16 cellular contexts compared by ENCODE assay signal in the genomic region with DNA sequence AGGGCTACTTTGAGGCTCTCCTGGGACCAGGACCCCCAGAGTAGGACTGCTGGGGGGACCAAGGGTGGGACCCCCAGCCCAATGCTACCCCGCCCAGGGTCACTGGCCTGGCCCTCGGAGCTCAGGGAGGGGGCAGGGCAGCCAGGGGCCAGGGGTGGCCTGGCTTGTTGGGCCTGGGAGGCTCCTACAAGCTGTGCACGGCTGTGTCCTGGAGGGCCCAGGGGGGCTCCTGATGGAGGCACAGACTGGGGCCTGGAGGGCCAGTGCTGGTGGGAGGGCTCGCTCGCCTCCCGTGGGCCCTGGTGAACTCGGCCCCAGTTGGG. TPM values are rescaled to one million over a fixed set of nuclear protein-coding genes. Genes with fewer than 3 reads are reported as not detected.
DNase-seq lines count a peak whose midpoint lies in the region; ATAC-seq and TF ChIP-seq lines count a peak whose summit lies in the region.
"Had no signal": no experiment of that assay in that cellular context is flagged by ENCODE, and none has a peak within 500 bp of the region (broad histone marks: within the 10 kb centered on the region; RNA-seq: fewer than 3 reads in every experiment).

No MANE protein-coding gene starts in this region.

- DNase-seq in H7 (peak; percentile 76), progenitor cell of endocrine pancreas (ENCODE audit: low spot score, unreplicated experiment) (no peak), H4 (ENCODE audit: low spot score) (no peak), NCI-H524 (lab: John Stamatoyannopoulos, UW) (no peak)
- DNase-seq: activated CD4-positive, alpha-beta memory T cell treated with anti-CD3 and anti-CD28 coated beads for 36 hours; anterior cingulate cortex; HFFc6; hippocampal formation; KG1; naive B cell; NCI-H2227 treated with DMSO at 0.1 percent for 48 hours had no signal

- TF ChIP-seq CTCF in brain (conservative IDR thresholded peaks at IDR 0.05): no peak
- no peak for TF ChIP-seq CTCF in progenitor cell of endocrine pancreas (IDR thresholded peaks at IDR 0.05; ENCODE audit: unreplicated experiment)

- H3K4me3 Mint-ChIP-seq in brain (peak overlapping the region in 4 of 5 experiments; percentile 28 to 71 (median 61)), progenitor cell of endocrine pancreas (ENCODE audit: low read depth) (peak overlapping the region; percentile 14)
- H3K4me3 Mint-ChIP-seq: activated CD4-positive, alpha-beta memory T cell treated with anti-CD3 and anti-CD28 coated beads for 36 hours; HFFc6 had no signal

- no peaks in the 10 kb centered on the region for H3K36me3 ChIP-seq in H7 (replicated peaks; ENCODE audit: control insufficient read depth, insufficient read depth, low read length)
- H3K36me3 ChIP-seq: BLaER1 treated with 17β-estradiol and CSF1 and Interleukin-3, amounts not matched to agents 10 nM and 100 nM had no signal

- H3K27ac Mint-ChIP-seq in brain: peak overlapping the region in 1 of 5 experiments; percentile 74
- no peak overlapping the region for H3K27ac Mint-ChIP-seq in progenitor cell of endocrine pancreas
- H3K27ac Mint-ChIP-seq: activated CD4-positive, alpha-beta memory T cell treated with anti-CD3 and anti-CD28 coated beads for 36 hours; activated T-helper 2 cell treated with anti-CD3 and anti-CD28 coated beads, Interferon-gamma antibody, Interleukin-2, Interleukin-4, amounts not matched to agents 10 μg/mL and 5 μg/mL and 100 μg/mL, durations not matched to agents 14 hours and 24 hours and 36 hours; HFFc6 had no signal

- H3K36me3 Mint-ChIP-seq in brain (peaks cover 6% of the 10 kb centered on the region), progenitor cell of endocrine pancreas (ENCODE audit: insufficient read depth) (peaks cover under 1% of the 10 kb centered on the region)
- H3K36me3 Mint-ChIP-seq: activated CD4-positive, alpha-beta memory T cell treated with anti-CD3 and anti-CD28 coated beads for 36 hours had no signal

- H3K27me3 ChIP-seq in H7 (ENCODE audit: control insufficient read depth, insufficient read depth, low read length): peaks cover 61% of the 10 kb centered on the region

- H3K4me1 Mint-ChIP-seq in brain: peaks cover 12% of the 10 kb centered on the region
- peaks cover 4% of the 10 kb centered on the region for H3K4me1 Mint-ChIP-seq in progenitor cell of endocrine pancreas (ENCODE audit: low read depth)

- peaks cover 0 to 17% (median 8%) of the 10 kb centered on the region in 5 experiments for H3K9me3 Mint-ChIP-seq in brain
- peaks cover 2% of the 10 kb centered on the region for H3K9me3 Mint-ChIP-seq in progenitor cell of endocrine pancreas (ENCODE audit: low read depth)
- H3K9me3 Mint-ChIP-seq: activated T-helper 2 cell treated with anti-CD3 and anti-CD28 coated beads, Interferon-gamma antibody, Interleukin-2, Interleukin-4, amounts not matched to agents 10 μg/mL and 5 μg/mL and 100 μg/mL, durations not matched to agents 14 hours and 24 hours and 36 hours had no signal

- H3K27me3 Mint-ChIP-seq in brain (peaks cover 6% of the 10 kb centered on the region), progenitor cell of endocrine pancreas (peaks cover 16% of the 10 kb centered on the region)

- no peak for ATAC-seq in HG02798 (IDR thresholded peaks at IDR 0.05; ENCODE audit: poor library complexity, unreplicated experiment)
- ATAC-seq: left lobe of liver had no signal

- no peak overlapping the region for H3K4me3 ChIP-seq in H7 (ENCODE audit: insufficient read depth, low read depth, low read length)

RNA-seq across cellular contexts. Expression of gene HES4, which starts 2.2 kb away (rescaled TPM):
- total RNA-seq in H7 (2014; rRNA removed; shearing (Covaris generic)): 11.3 and 17.5 TPM in 2 replicates
- polyA plus RNA-seq in brain (ENCODE audit: insufficient read depth, low read depth, low replicate concordance): 4.9 TPM
- 83.8 and 87.4 TPM in 2 replicates for total RNA-seq in progenitor cell of endocrine pancreas
- total RNA-seq in H4 (2014; rRNA removed; shearing (Covaris generic)): 3.6 and 17.7 TPM in 2 replicates

RNA-seq across cellular contexts. Expression of gene ISG15, which starts 15.6 kb away (rescaled TPM):
- total RNA-seq in H7 (2014; rRNA removed; shearing (Covaris generic)): 110 and 124 TPM in 2 replicates
- 75.9 TPM for polyA plus RNA-seq in brain (ENCODE audit: insufficient read depth, low read depth, low replicate concordance)
- 13.6 and 14.3 TPM in 2 replicates for total RNA-seq in progenitor cell of endocrine pancreas
- total RNA-seq in H4 (2014; rRNA removed; shearing (Covaris generic)): 353 and 452 TPM in 2 replicates

RNA-seq across cellular contexts. Expression of gene PERM1, which starts 15.8 kb away (rescaled TPM):
- not detected in 2 replicates for total RNA-seq in H7 (2014; rRNA removed; shearing (Covaris generic))
- not detected for polyA plus RNA-seq in brain (ENCODE audit: insufficient read depth, low read depth, low replicate concordance)
- total RNA-seq in progenitor cell of endocrine pancreas: not detected in 2 replicates
- 0.19 TPM in 1 of 2 replicates, not detected in the other for total RNA-seq in H4 (2014; rRNA removed; shearing (Covaris generic))
- total RNA-seq: activated CD4-positive, alpha-beta memory T cell treated with anti-CD3 and anti-CD28 coated beads for 36 hours; activated T-helper 2 cell treated with anti-CD3 and anti-CD28 coated beads, Interferon-gamma antibody, Interleukin-2, Interleukin-4, amounts not matched to agents 10 μg/mL and 5 μg/mL and 100 μg/mL, durations not matched to agents 14 hours and 24 hours and 36 hours had no signal

RNA-seq across cellular contexts. Expression of gene AGRN, which starts 22.2 kb away (rescaled TPM):
- total RNA-seq in H7 (2014; rRNA removed; shearing (Covaris generic)): 126 and 130 TPM in 2 replicates
- 37.8 TPM for polyA plus RNA-seq in brain (ENCODE audit: insufficient read depth, low read depth, low replicate concordance)
- 330 and 335 TPM in 2 replicates for total RNA-seq in progenitor cell of endocrine pancreas
- 37.0 and 52.1 TPM in 2 replicates for total RNA-seq in H4 (2014; rRNA removed; shearing (Covaris generic))

RNA-seq across cellular contexts. Expression of gene PLEKHN1, which starts 31.4 kb away (rescaled TPM):
- 1.6 and 2.0 TPM in 2 replicates for total RNA-seq in H7 (2014; rRNA removed; shearing (Covaris generic))
- not detected for polyA plus RNA-seq in brain (ENCODE audit: insufficient read depth, low read depth, low replicate concordance)
- total RNA-seq in progenitor cell of endocrine pancreas: 1.1 and 1.9 TPM in 2 replicates
- 0.08 and 1.2 TPM in 2 replicates for total RNA-seq in H4 (2014; rRNA removed; shearing (Covaris generic))
